In genomic region chr15:67186688-67187087, GRCh38 we compare ENCODE assay signal across 15 cellular contexts.
DNase-seq lines count a peak whose midpoint lies in the region; ATAC-seq and TF ChIP-seq lines count a peak whose summit lies in the region.
"Had no signal": no experiment of that assay in that cellular context is flagged by ENCODE, and none has a peak within 500 bp of the region (broad histone marks: within the 10 kb centered on the region; RNA-seq: fewer than 3 reads in every experiment).

No MANE protein-coding gene starts in this region.

- no peaks in the 10 kb centered on the region for H3K27me3 ChIP-seq in H7 (ENCODE audit: control insufficient read depth, insufficient read depth, low read length)
- H3K27me3 ChIP-seq in lung (ENCODE audit: control insufficient read depth, insufficient read depth) = no peaks in the 10 kb centered on the region
- no peaks in the 10 kb centered on the region for H3K27me3 ChIP-seq in stomach

- 81 to 93% methylated on average over 4 of the region's 4 CpGs for WGBS in lung, 2 donors
- WGBS in stomach, 5 donors = 69 to 73% (median 72%) methylated on average over 4 of the region's 4 CpGs

- peaks cover 17% of the 10 kb centered on the region for H3K36me3 ChIP-seq in H7 (replicated peaks; ENCODE audit: control insufficient read depth, insufficient read depth, low read length)
- peaks cover 2 to 31% of the 10 kb centered on the region in 2 donors for H3K36me3 ChIP-seq in lung (ENCODE audit: control insufficient read depth in 2 of 2, insufficient read depth in 2 of 2, low read length in 2 of 2)
- peaks cover 44 to 97% (median 82%) of the 10 kb centered on the region in 4 donors for H3K36me3 ChIP-seq in stomach

- peak; percentile 19 for DNase-seq in H7
- no peak for DNase-seq in T-helper 17 cell
- no peak for DNase-seq in lung (ENCODE audit: low spot score)
- no peak for DNase-seq in stomach
- no peak for DNase-seq in HCEC 1CT
- DNase-seq: DMS 273 treated with DMSO at 0.1 percent for 48 hours; foreskin melanocyte; kidney glomerular epithelial cell; NCI-H1417; NCI-H774; stimulated activated CD4-positive, alpha-beta T cell treated with anti-CD3 and anti-CD28 coated beads, Interleukin-2, amount 100 ng/mL, for 24 hours had no signal

- H3K4me1 Mint-ChIP-seq in T-helper 17 cell = peaks cover 15% of the 10 kb centered on the region

- peak overlapping the region; percentile 88 for H3K27ac Mint-ChIP-seq in T-helper 17 cell
- H3K27ac Mint-ChIP-seq: activated naive CD8-positive, alpha-beta T cell had no signal

- ATAC-seq in T-helper 17 cell (no peak), lung (ENCODE audit: insufficient read depth, low FRiP score) (no peak), GM18861 (IDR thresholded peaks at IDR 0.05; ENCODE audit: unreplicated experiment) (no peak), HG03439 (IDR thresholded peaks at IDR 0.05; ENCODE audit: unreplicated experiment) (no peak)

- intact Hi-C loops in stomach (cut with DNase I; ENCODE audit: low total_unique reads) = no loop called here

- H3K27ac ChIP-seq in lung (ENCODE audit: low read depth in 1 of 2, low read length in 1 of 2) = peak overlapping the region; percentile 27 to 79
- peak overlapping the region in 3 of 5 donors; percentile 12 to 68 (median 40) for H3K27ac ChIP-seq in stomach

- TF ChIP-seq CTCF in lung (IDR thresholded peaks at IDR 0.05; ENCODE audit: control extremely low read depth, extremely low read depth) (no peak), stomach (IDR thresholded peaks at IDR 0.05) (no peak)

- no peaks in the 10 kb centered on the region for H3K9me3 ChIP-seq in T-helper 17 cell (ENCODE audit: control insufficient read depth, low read length, poor library complexity, severe bottlenecking)
- H3K9me3 ChIP-seq in lung (ENCODE audit: control insufficient read depth in 2 of 2, insufficient read depth in 1 of 2, low read length in 1 of 2) = no peaks in the 10 kb centered on the region
- no peaks in the 10 kb centered on the region for H3K9me3 ChIP-seq in stomach

- TF ChIP-seq POLR2A in stomach (IDR thresholded peaks at IDR 0.05) = no peak

- H3K4me1 ChIP-seq in lung (ENCODE audit: control insufficient read depth in 2 of 2, insufficient read depth in 2 of 2, low read length in 2 of 2) (peaks cover 11 to 17% of the 10 kb centered on the region in 2 donors), stomach (peaks cover 12 to 57% (median 34%) of the 10 kb centered on the region in 4 donors)

- H3K27me3 Mint-ChIP-seq in T-helper 17 cell = no peaks in the 10 kb centered on the region
- H3K27me3 Mint-ChIP-seq: activated naive CD8-positive, alpha-beta T cell; stimulated activated naive CD8-positive, alpha-beta T cell treated with anti-CD3 and anti-CD28 coated beads, Interleukin-15, Interleukin-2, amounts not matched to agents 100 ng/mL and 50 ng/mL, for 24 hours had no signal

- peaks cover 11% of the 10 kb centered on the region for H3K36me3 Mint-ChIP-seq in T-helper 17 cell (ENCODE audit: low read depth)

- H3K4me3 Mint-ChIP-seq in T-helper 17 cell = no peak overlapping the region
- H3K4me3 Mint-ChIP-seq: activated naive CD8-positive, alpha-beta T cell; stimulated activated naive CD8-positive, alpha-beta T cell treated with anti-CD3 and anti-CD28 coated beads, Interleukin-15, Interleukin-2, amounts not matched to agents 100 ng/mL and 50 ng/mL, for 24 hours had no signal

- no peak overlapping the region for H3K4me3 ChIP-seq in H7 (ENCODE audit: insufficient read depth, low read depth, low read length)
- H3K4me3 ChIP-seq in lung = no peak overlapping the region
- no peak overlapping the region for H3K4me3 ChIP-seq in stomach

- TF ChIP-seq EP300 in stomach (IDR thresholded peaks at IDR 0.05) = no peak
